24 cellular contexts compared by ENCODE assay signal in genomic region chr2:6358542-6358941, GRCh38.
"Had no signal": no experiment of that assay in that cellular context is flagged by ENCODE, and none has a peak within 500 bp of the region (broad histone marks: within the 10 kb centered on the region; RNA-seq: fewer than 3 reads in every experiment).

No MANE protein-coding gene starts in this region.

- H3K9me3 ChIP-seq: esophagus squamous epithelium, heart right ventricle, lower lobe of right lung, ovary, right lobe of liver, stomach, testis, tibial artery, upper lobe of left lung had no signal

- H3K27ac ChIP-seq: coronary artery, esophagus squamous epithelium, heart right ventricle, lower lobe of right lung, ovary, right lobe of liver, stomach, testis, tibial artery, upper lobe of left lung had no signal

- H3K4me3 ChIP-seq: coronary artery, esophagus squamous epithelium, heart right ventricle, lower lobe of right lung, ovary, right lobe of liver, stomach, testis, tibial artery, upper lobe of left lung had no signal

- H3K4me1 ChIP-seq: esophagus squamous epithelium, heart right ventricle, lower lobe of right lung, right lobe of liver, stomach, testis, tibial artery, upper lobe of left lung had no signal

- ATAC-seq: heart right ventricle; left cardiac atrium; left ventricle myocardium superior; lower lobe of right lung; natural killer cell treated with Interleukin-12 subunit alpha and Interleukin-12 subunit beta and Interleukin-15 and Interleukin-18, amount 100 ng/mL, for 72 hours; right lobe of liver; stimulated activated effector memory CD8-positive, alpha-beta T cell treated with anti-CD3 and anti-CD28 coated beads, Interleukin-12 subunit alpha, Interleukin-12 subunit beta, amount 100 ng/mL, for 72 hours had no signal

- DNase-seq: dermis blood vessel endothelial cell; effector memory CD4-positive, alpha-beta T cell; esophagus squamous epithelium; foreskin melanocyte; glutamatergic neuron; heart right ventricle; hippocampal formation; left cardiac atrium; left ventricle myocardium superior; lower lobe of right lung; naive B cell; occipital lobe; ovary; right lobe of liver; stimulated activated CD4-positive, alpha-beta T cell treated with anti-CD3 and anti-CD28 coated beads, Interleukin-2, amount 100 ng/mL, for 24 hours; stimulated activated CD4-positive, alpha-beta T cell treated with anti-CD3 and anti-CD28 coated beads, Interleukin-4, amount 100 ng/mL, for 24 hours; stimulated activated naive CD4-positive, alpha-beta T cell treated with Interleukin-2 at 50 U/mL for 16 hours; stomach; testis; tibial artery; upper lobe of left lung had no signal

- H3K36me3 ChIP-seq: esophagus squamous epithelium, heart right ventricle, lower lobe of right lung, ovary, right lobe of liver, stomach, tibial artery, upper lobe of left lung had no signal

- H3K27me3 ChIP-seq: esophagus squamous epithelium, ovary, right lobe of liver, stomach, testis, tibial artery, upper lobe of left lung had no signal
